8 cellular contexts compared by ENCODE assay signal in genomic region chr17:17303847-17304490, GRCh38. TPM values are rescaled to one million over a fixed set of nuclear protein-coding genes. Genes with fewer than 3 reads are reported as not detected.
DNase-seq lines count a peak whose midpoint lies in the region; ATAC-seq, FAIRE-seq and TF ChIP-seq lines count a peak whose summit lies in the region.

No MANE protein-coding gene starts in this region.

- H3K36me3 Mint-ChIP-seq in activated naive CD4-positive, alpha-beta T cell treated with anti-CD3 and anti-CD28 coated beads, Interleukin-2, amount 50 U/mL, for 24 hours, result no peaks in the 10 kb centered on the region

- peak overlapping the region; percentile 82 for H3K4me3 Mint-ChIP-seq in activated naive CD4-positive, alpha-beta T cell treated with anti-CD3 and anti-CD28 coated beads, Interleukin-2, amount 50 U/mL, for 24 hours

- H3K27ac ChIP-seq in ascending aorta, result peak overlapping the region in 1 of 2 donors; percentile 54
- H3K27ac ChIP-seq in lung (ENCODE audit: low read depth in 1 of 2, low read length in 1 of 2), result peak overlapping the region in 1 of 2 donors; percentile 85
- peak overlapping the region; percentile 14 for H3K27ac ChIP-seq in upper lobe of right lung

- no peaks in the 10 kb centered on the region for H3K36me3 ChIP-seq in ascending aorta
- H3K36me3 ChIP-seq in lung (ENCODE audit: control insufficient read depth in 2 of 2, insufficient read depth in 2 of 2, low read length in 2 of 2), result no peaks in the 10 kb centered on the region
- H3K36me3 ChIP-seq in upper lobe of right lung, result no peaks in the 10 kb centered on the region

- ATAC-seq in lung (ENCODE audit: insufficient read depth, low FRiP score) (no peak), upper lobe of right lung (no peak), HG03571 (IDR thresholded peaks at IDR 0.05; ENCODE audit: unreplicated experiment) (no peak)

- H3K9me3 Mint-ChIP-seq in activated naive CD4-positive, alpha-beta T cell treated with anti-CD3 and anti-CD28 coated beads, Interleukin-2, amount 50 U/mL, for 24 hours, result no peaks in the 10 kb centered on the region

- no peak for DNase-seq in activated naive CD4-positive, alpha-beta T cell (lab: John Stamatoyannopoulos, UW)
- DNase-seq in ascending aorta (ENCODE audit: low spot score in 2 of 2) (no peak), lung (ENCODE audit: low spot score) (no peak), upper lobe of right lung (no peak), frontal cortex (ENCODE audit: low spot score in 2 of 2) (no peak), urothelium cell line (ENCODE audit: low spot score) (no peak)

- peak overlapping the region; percentile 19 for H3K27ac Mint-ChIP-seq in activated naive CD4-positive, alpha-beta T cell treated with anti-CD3 and anti-CD28 coated beads, Interleukin-2, amount 50 U/mL, for 24 hours

- H3K9me3 ChIP-seq in ascending aorta (no peaks in the 10 kb centered on the region), lung (ENCODE audit: control insufficient read depth in 2 of 2, insufficient read depth in 1 of 2, low read length in 1 of 2) (no peaks in the 10 kb centered on the region), upper lobe of right lung (no peaks in the 10 kb centered on the region)

- peaks cover 26% of the 10 kb centered on the region for H3K4me1 Mint-ChIP-seq in activated naive CD4-positive, alpha-beta T cell treated with anti-CD3 and anti-CD28 coated beads, Interleukin-2, amount 50 U/mL, for 24 hours

- H3K4me3 ChIP-seq in ascending aorta, result peak overlapping the region; percentile 70 to 73
- peak overlapping the region; percentile 71 for H3K4me3 ChIP-seq in lung
- peak overlapping the region; percentile 58 for H3K4me3 ChIP-seq in upper lobe of right lung

- peaks cover 0 to 6% of the 10 kb centered on the region in 2 donors for H3K4me1 ChIP-seq in ascending aorta
- H3K4me1 ChIP-seq in lung (ENCODE audit: control insufficient read depth in 2 of 2, insufficient read depth in 2 of 2, low read length in 2 of 2), result peaks cover 1 to 4% of the 10 kb centered on the region in 2 donors
- H3K4me1 ChIP-seq in upper lobe of right lung, result peaks cover 23% of the 10 kb centered on the region

- H3K27me3 ChIP-seq in ascending aorta, result no peaks in the 10 kb centered on the region
- H3K27me3 ChIP-seq in lung (ENCODE audit: control insufficient read depth, insufficient read depth), result no peaks in the 10 kb centered on the region
- H3K27me3 ChIP-seq in upper lobe of right lung, result no peaks in the 10 kb centered on the region

- intact Hi-C loops in ascending aorta (cut with DNase I), result loop anchor here (1.0 to 10.0 kb wide), 2 partner anchors 23 to 299 kb away; partner anchors contain the start of gene COPS3
- intact Hi-C loops in upper lobe of right lung (cut with DNase I), result no loop called here

- no peak for TF ChIP-seq CTCF in ascending aorta (IDR thresholded peaks at IDR 0.05)
- TF ChIP-seq CTCF in lung (IDR thresholded peaks at IDR 0.05; ENCODE audit: control extremely low read depth, extremely low read depth), result no peak
- no peak for TF ChIP-seq CTCF in upper lobe of right lung (IDR thresholded peaks at IDR 0.05)

- H3K27me3 Mint-ChIP-seq in activated naive CD4-positive, alpha-beta T cell treated with anti-CD3 and anti-CD28 coated beads, Interleukin-2, amount 50 U/mL, for 24 hours, result no peaks in the 10 kb centered on the region

- 8 to 14% methylated on average over 21 of the region's 21 CpGs for WGBS in lung, 2 donors

- FAIRE-seq in frontal cortex (lab: Jason Lieb, UNC), result no peak
- FAIRE-seq in urothelium cell line (lab: Jason Lieb, UNC), result no peak

RNA-seq across cellular contexts. Expression of gene NT5M, which starts 0.8 kb away (rescaled TPM):
- 4.6 TPM for total RNA-seq in ascending aorta
- 1 to 10 TPM; 2.1 to 2.8 TPM for total RNA-seq in lung
- 1 to 10 TPM; 1.7 to 2.1 TPM for polyA plus RNA-seq in lung
- total RNA-seq in upper lobe of right lung, result 1.9 TPM
- total RNA-seq in frontal cortex, result 6.5 TPM

RNA-seq across cellular contexts. Expression of gene COPS3, which starts 22.9 kb away (rescaled TPM):
- 36.6 TPM for total RNA-seq in ascending aorta
- total RNA-seq in lung, result 10 to 100 TPM; 52.1 to 63.3 TPM
- polyA plus RNA-seq in lung, result 10 to 100 TPM; 32.9 to 48.3 TPM
- 47.1 TPM for total RNA-seq in upper lobe of right lung
- 119 TPM for total RNA-seq in frontal cortex
